8 cellular contexts compared by ENCODE assay signal in genomic region chr13:113836917-113837553, GRCh38. TPM values are rescaled to one million over a fixed set of nuclear protein-coding genes. Genes with fewer than 3 reads are reported as not detected.
DNase-seq lines count a peak whose midpoint lies in the region; ATAC-seq and TF ChIP-seq lines count a peak whose summit lies in the region.

No MANE protein-coding gene starts in this region.

- peaks cover 2 to 3% of the 10 kb centered on the region in 2 donors for H3K9me3 Mint-ChIP-seq in activated T-cell treated with anti-CD3 and anti-CD28 coated beads, Interleukin-2, amount 50 U/mL, for 72 hours
- peaks cover 0 to 8% (median 0%) of the 10 kb centered on the region in 8 donors for H3K9me3 Mint-ChIP-seq in CD4-positive, alpha-beta memory T cell

- peaks cover 14% of the 10 kb centered on the region for H3K4me1 Mint-ChIP-seq in activated T-cell treated with anti-CD3 and anti-CD28 coated beads, Interleukin-2, amount 50 U/mL, for 72 hours (ENCODE audit: low read depth)
- peaks cover 4 to 18% (median 11%) of the 10 kb centered on the region in 4 donors for H3K4me1 Mint-ChIP-seq in CD4-positive, alpha-beta memory T cell

- H3K36me3 Mint-ChIP-seq in activated T-cell treated with anti-CD3 and anti-CD28 coated beads, Interleukin-2, amount 50 U/mL, for 72 hours (ENCODE audit: insufficient read depth in 2 of 2), result peaks cover 0 to 4% of the 10 kb centered on the region in 2 donors
- peaks cover 2 to 4% of the 10 kb centered on the region in 2 donors for H3K36me3 Mint-ChIP-seq in CD4-positive, alpha-beta memory T cell

- no peaks in the 10 kb centered on the region for H3K27me3 ChIP-seq in CD4-positive, alpha-beta memory T cell (ENCODE audit: insufficient read depth, low read length)

- H3K4me1 ChIP-seq in CD4-positive, alpha-beta memory T cell (ENCODE audit: insufficient read depth, low read length), result peaks cover 13% of the 10 kb centered on the region

- no peak for TF ChIP-seq CTCF in fibroblast of pulmonary artery (IDR thresholded peaks at IDR 0.05; ENCODE audit: low read length, missing control alignments)

- no peaks in the 10 kb centered on the region for H3K9me3 ChIP-seq in CD4-positive, alpha-beta memory T cell (ENCODE audit: control insufficient read depth in 1 of 2, low read length in 2 of 2)

- H3K27ac Mint-ChIP-seq in activated T-cell treated with anti-CD3 and anti-CD28 coated beads, Interleukin-2, amount 50 U/mL, for 72 hours, result peak overlapping the region; percentile 24
- H3K27ac Mint-ChIP-seq in CD4-positive, alpha-beta memory T cell, result no peak overlapping the region

- H3K4me3 ChIP-seq in fibroblast of pulmonary artery (replicated peaks; ENCODE audit: low read depth, low read length), result no peak overlapping the region
- no peak overlapping the region for H3K4me3 ChIP-seq in CD4-positive, alpha-beta memory T cell (ENCODE audit: low read length in 2 of 2)

- peak; percentile 25 to 31 for ATAC-seq in activated T-cell treated with anti-CD3 and anti-CD28 coated beads, Interleukin-2, amount 50 U/mL, for 72 hours (replicated peaks in 1 of 2)
- no peak for ATAC-seq in HG03135 (IDR thresholded peaks at IDR 0.05; ENCODE audit: unreplicated experiment)

- CTCF ChIA-PET in CD4-positive, alpha-beta memory T cell (lab: Charles Lee; ENCODE audit: partially characterized antibody), result no interaction called here

- POLR2A ChIA-PET in CD4-positive, alpha-beta memory T cell (lab: Charles Lee; ENCODE audit: partially characterized antibody), result no interaction called here

- no peaks in the 10 kb centered on the region for H3K27me3 Mint-ChIP-seq in activated T-cell treated with anti-CD3 and anti-CD28 coated beads, Interleukin-2, amount 50 U/mL, for 72 hours (ENCODE audit: low read depth)
- H3K27me3 Mint-ChIP-seq in CD4-positive, alpha-beta memory T cell, result no peaks in the 10 kb centered on the region

- intact Hi-C loops in CD4-positive, alpha-beta memory T cell (cut with micrococcal nuclease), result no loop called here

- no peak overlapping the region for H3K27ac ChIP-seq in CD4-positive, alpha-beta memory T cell (ENCODE audit: low read depth, low read length)

- no peak overlapping the region for H3K4me3 Mint-ChIP-seq in activated T-cell treated with anti-CD3 and anti-CD28 coated beads, Interleukin-2, amount 50 U/mL, for 72 hours
- H3K4me3 Mint-ChIP-seq in CD4-positive, alpha-beta memory T cell, result peak overlapping the region in 1 of 8 donors; percentile 24

- DNase-seq in activated T-cell treated with anti-CD3 and anti-CD28 coated beads, Interleukin-2, amount 50 U/mL, for 72 hours, result no peak
- DNase-seq in activated T-cell treated with anti-CD3 and anti-CD28 coated beads, Interleukin-2, amount 50 U/mL, for 1 hour, result no peak
- DNase-seq in SHP77 (lab: John Stamatoyannopoulos, UW) (peak; percentile 59 to 73), fibroblast of pulmonary artery (ENCODE audit: low read depth) (peak; percentile 82), pulmonary artery endothelial cell (ENCODE audit: low read depth, low spot score) (peak; percentile 48), NCI-H1436 (lab: John Stamatoyannopoulos, UW) (no peak)
- no peak for DNase-seq in CD4-positive, alpha-beta memory T cell

- H3K36me3 ChIP-seq in CD4-positive, alpha-beta memory T cell (ENCODE audit: insufficient read depth, low read length), result no peaks in the 10 kb centered on the region

RNA-seq across cellular contexts. Expression of gene GAS6, which starts 26.8 kb away (rescaled TPM):
- 1 to 10 TPM in 1 of 2 donors, under 1 TPM in 1; 0.46 to 1.5 TPM for total RNA-seq in activated T-cell treated with anti-CD3 and anti-CD28 coated beads, Interleukin-2, amount 50 U/mL, for 72 hours
- total RNA-seq in pulmonary artery endothelial cell, result 92.5 and 127 TPM in 2 replicates
- total RNA-seq in CD4-positive, alpha-beta memory T cell, result 10 to 100 TPM; 16.5 to 17.2 TPM
- polyA plus RNA-seq in CD4-positive, alpha-beta memory T cell, result 1 to 10 TPM in 1 of 2 donors, under 1 TPM in 1; 0.39 to 1.1 TPM

Comparison
In these comparisons a context has a peak if more than half of its experiments do, and no peak if none do; other contexts are left out.
1. DNase-seq: peak in SHP77 (2 of 2), fibroblast of pulmonary artery (single experiment) and pulmonary artery endothelial cell (single experiment); none in activated T-cell treated with anti-CD3 and anti-CD28 coated beads, Interleukin-2, amount 50 U/mL, for 72 hours (0 of 2), activated T-cell treated with anti-CD3 and anti-CD28 coated beads, Interleukin-2, amount 50 U/mL, for 1 hour (single experiment), NCI-H1436 (single experiment) and CD4-positive, alpha-beta memory T cell (0 of 5).
2. RNA of gene GAS6, which starts 26.8 kb away (total RNA-seq): 92.5 to 127 TPM in pulmonary artery endothelial cell and 16.5 to 17.2 TPM in CD4-positive, alpha-beta memory T cell; 0.46 to 1.5 TPM in activated T-cell treated with anti-CD3 and anti-CD28 coated beads, Interleukin-2, amount 50 U/mL, for 72 hours; every median in the first group is over 4 times any median in the second.